9 cellular contexts compared by ENCODE assay signal in genomic region chr2:72859831-72860262, GRCh38. TPM values are rescaled to one million over a fixed set of nuclear protein-coding genes. Genes with fewer than 3 reads are reported as not detected.
DNase-seq lines count a peak whose midpoint lies in the region; ATAC-seq and TF ChIP-seq lines count a peak whose summit lies in the region.
"Had no signal": no experiment of that assay in that cellular context is flagged by ENCODE, and none has a peak within 500 bp of the region (broad histone marks: within the 10 kb centered on the region; RNA-seq: fewer than 3 reads in every experiment).

No MANE protein-coding gene starts in this region.

- H3K36me3 ChIP-seq in SK-N-MC (ENCODE audit: insufficient read depth, low read length) = no peaks in the 10 kb centered on the region

- no peak overlapping the region for H3K27ac Mint-ChIP-seq in activated naive CD4-positive, alpha-beta T cell treated with anti-CD3 and anti-CD28 coated beads, Interleukin-2, amount 50 U/mL, for 72 hours
- H3K27ac Mint-ChIP-seq: activated naive CD8-positive, alpha-beta T cell had no signal

- H3K4me3 ChIP-seq in LNCaP clone FGC (ENCODE audit: low read depth, low read length) = no peak overlapping the region
- no peak overlapping the region for H3K4me3 ChIP-seq in SK-N-MC

- DNase-seq in D341Med (ENCODE audit: low spot score) (peak; percentile 62), LNCaP clone FGC (ENCODE audit: low read depth) (peak; percentile 25), SK-N-MC (ENCODE audit: low read depth, low spot score) (peak; percentile 39), left cardiac atrium (peak; percentile 63), sciatic nerve (ENCODE audit: low spot score) (peak; percentile 64)
- peak in 1 of 2 donors; percentile 67 for DNase-seq in activated naive CD4-positive, alpha-beta T cell treated with anti-CD3 and anti-CD28 coated beads, Interleukin-2, amount 50 U/mL, for 72 hours (ENCODE audit: low spot score in 2 of 2)
- DNase-seq in NK-92 treated with Interleukin-12 subunit alpha and Interleukin-12 subunit beta, amount 100 ng/mL, for 24 hours (lab: John Stamatoyannopoulos, UW) = no peak

- intact Hi-C loops in left cardiac atrium (cut with DNase I) = loop anchor here (2.0 to 5.0 kb wide), 2 partner anchors 33 to 89 kb away; partner anchors contain the start of gene EXOC6B (in 1 of the 2)
- intact Hi-C loops in sciatic nerve (cut with DNase I) = loop anchor here (5.0 kb wide), 1 partner anchor 93 kb away; no protein-coding TSS in a partner anchor

- ATAC-seq in GM21423 (IDR thresholded peaks at IDR 0.05; ENCODE audit: unreplicated experiment) = peak; percentile 45
- peak; percentile 37 to 69 for ATAC-seq in activated naive CD4-positive, alpha-beta T cell treated with anti-CD3 and anti-CD28 coated beads, Interleukin-2, amount 50 U/mL, for 72 hours
- ATAC-seq in left cardiac atrium = peak; percentile 65 to 74
- ATAC-seq in sciatic nerve = peak; percentile 49

- peaks cover 0 to 4% of the 10 kb centered on the region in 2 donors for H3K36me3 Mint-ChIP-seq in activated naive CD4-positive, alpha-beta T cell treated with anti-CD3 and anti-CD28 coated beads, Interleukin-2, amount 50 U/mL, for 72 hours
- H3K36me3 Mint-ChIP-seq: activated naive CD8-positive, alpha-beta T cell had no signal

- no peak overlapping the region for H3K9ac ChIP-seq in SK-N-MC (ENCODE audit: insufficient read length)

- H3K27ac ChIP-seq in SK-N-MC = no peak overlapping the region

- no peaks in the 10 kb centered on the region for H3K9me3 Mint-ChIP-seq in activated naive CD4-positive, alpha-beta T cell treated with anti-CD3 and anti-CD28 coated beads, Interleukin-2, amount 50 U/mL, for 72 hours

- H3K9me3 ChIP-seq in SK-N-MC (ENCODE audit: low read depth, low read length) = no peaks in the 10 kb centered on the region

- peak; percentile 65 for TF ChIP-seq CTCF in LNCaP clone FGC (IDR thresholded peaks at IDR 0.05; ENCODE audit: control insufficient read depth, extremely low read depth, insufficient read depth)

RNA-seq across cellular contexts. Expression of gene SPR, which starts 27.4 kb away (rescaled TPM):
- 1 to 10 TPM; 6.6 to 9.3 TPM for total RNA-seq in activated naive CD4-positive, alpha-beta T cell treated with anti-CD3 and anti-CD28 coated beads, Interleukin-2, amount 50 U/mL, for 72 hours
- total RNA-seq in left cardiac atrium (10 to 100 TPM; 29.2 to 47.7 TPM), sciatic nerve (14.4 TPM)

RNA-seq across cellular contexts. Expression of gene EXOC6B, which starts 34.0 kb away (rescaled TPM):
- 10 to 100 TPM in 1 of 2 donors, 1 to 10 TPM in 1; 9.3 to 11.0 TPM for total RNA-seq in activated naive CD4-positive, alpha-beta T cell treated with anti-CD3 and anti-CD28 coated beads, Interleukin-2, amount 50 U/mL, for 72 hours
- 100 to 1,000 TPM in 1 of 2 donors, 10 to 100 TPM in 1; 93.7 to 113 TPM for total RNA-seq in left cardiac atrium
- total RNA-seq in sciatic nerve = 49.9 TPM

RNA-seq across cellular contexts. Expression of gene EMX1, which starts 57.5 kb away (rescaled TPM):
- not detected for total RNA-seq in activated naive CD4-positive, alpha-beta T cell treated with anti-CD3 and anti-CD28 coated beads, Interleukin-2, amount 50 U/mL, for 72 hours
- not detected for total RNA-seq in left cardiac atrium
- not detected for total RNA-seq in sciatic nerve
